17 cellular contexts compared by ENCODE assay signal in the genomic region with DNA sequence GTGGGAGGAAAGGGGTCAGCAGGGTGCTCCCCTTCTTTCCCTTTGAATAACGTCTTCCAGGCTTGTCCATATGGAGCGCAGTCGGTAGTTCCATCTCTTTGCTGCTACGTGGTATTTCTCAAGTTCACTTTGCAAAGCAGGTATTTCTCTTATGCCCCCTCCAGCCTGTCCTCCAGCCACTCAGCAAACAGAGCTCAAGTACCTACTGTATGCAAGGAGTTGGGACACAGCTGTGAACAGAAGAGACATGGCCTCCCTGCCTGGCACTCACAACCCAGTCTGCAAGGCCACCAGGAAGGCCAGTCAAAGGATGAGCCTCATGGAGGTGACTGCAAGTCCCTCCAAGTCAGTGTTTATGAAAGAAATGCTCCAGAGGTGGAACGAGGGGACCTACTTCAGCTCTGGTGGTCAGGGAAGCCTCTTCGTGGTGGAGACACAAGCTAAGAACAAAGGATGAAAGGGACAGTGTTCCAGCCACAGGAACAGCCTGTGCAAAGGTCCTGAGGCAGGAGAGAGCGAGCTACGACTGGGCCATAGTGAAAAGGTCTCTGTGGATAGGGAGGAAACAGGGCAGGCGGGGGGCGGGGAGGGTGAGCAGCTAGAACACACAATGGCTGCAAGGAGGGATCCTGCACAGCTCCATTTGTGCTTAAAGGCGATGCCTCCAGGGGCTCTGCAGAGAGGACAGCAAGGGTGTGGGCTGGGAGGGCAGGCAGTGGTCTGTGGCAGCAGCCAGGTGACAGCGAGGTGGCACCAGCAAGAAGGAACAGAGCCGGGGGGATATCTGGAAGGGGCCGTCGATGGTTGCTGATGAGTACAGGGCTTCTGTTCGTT. TPM values are rescaled to one million over a fixed set of nuclear protein-coding genes. Genes with fewer than 3 reads are reported as not detected.
DNase-seq lines count a peak whose midpoint lies in the region; ATAC-seq and TF ChIP-seq lines count a peak whose summit lies in the region.
"Had no signal": no experiment of that assay in that cellular context is flagged by ENCODE, and none has a peak within 500 bp of the region (broad histone marks: within the 10 kb centered on the region; RNA-seq: fewer than 3 reads in every experiment).

No MANE protein-coding gene starts in this region.

- TF ChIP-seq EP300 in upper lobe of left lung (IDR thresholded peaks at IDR 0.05) = no peak

- H3K4ac ChIP-seq in neuronal stem cell (ENCODE audit: low read length) = no peak overlapping the region

- no peak for DNase-seq in glutamatergic neuron
- no peak for DNase-seq in neuronal stem cell (ENCODE audit: low spot score)
- DNase-seq in upper lobe of left lung = peak in 1 of 2 donors; percentile 59
- DNase-seq in activated naive CD8-positive, alpha-beta T cell treated with anti-CD3 and anti-CD28 coated beads, Interleukin-2, amount 50 U/mL, for 24 hours = no peak
- DNase-seq in islet precursor cell = no peak
- DNase-seq in NCI-H146 treated with DMSO at 0.1 percent for 48 hours (lab: John Stamatoyannopoulos, UW; ENCODE audit: unreplicated experiment) = no peak
- DNase-seq: BE2C; CD4-positive, alpha-beta memory T cell; DMS153; DMS79 treated with DMSO at 0.1 percent for 48 hours; EL; H9 had no signal

- H3K4me3 Mint-ChIP-seq in glutamatergic neuron (ENCODE audit: unreplicated experiment) = no peak overlapping the region
- no peak overlapping the region for H3K4me3 Mint-ChIP-seq in activated naive CD8-positive, alpha-beta T cell treated with anti-CD3 and anti-CD28 coated beads, Interleukin-2, amount 50 U/mL, for 24 hours
- H3K4me3 Mint-ChIP-seq: CD4-positive, alpha-beta memory T cell; GM23338; H9 had no signal

- TF ChIP-seq CTCF in HEK293 (tag by site-specific recombination; IDR thresholded peaks at IDR 0.05) = no peak
- no peak for TF ChIP-seq CTCF in glutamatergic neuron (IDR thresholded peaks at IDR 0.05; ENCODE audit: partially characterized antibody, unreplicated experiment)
- no peak for TF ChIP-seq CTCF in upper lobe of left lung (IDR thresholded peaks at IDR 0.05)

- no CpG with 5 or more reads among the region's 16 CpGs for WGBS in neuronal stem cell (ENCODE audit: extremely low coverage in 2 of 2, insufficient read length in 2 of 2, insufficient replicate concordance in 1 of 2), 2 donors
- WGBS in upper lobe of left lung, 2 donors = 68 to 79% methylated on average over 16 of the region's 16 CpGs

- H3K36me3 Mint-ChIP-seq in glutamatergic neuron (ENCODE audit: unreplicated experiment) = no peaks in the 10 kb centered on the region
- no peaks in the 10 kb centered on the region for H3K36me3 Mint-ChIP-seq in activated naive CD8-positive, alpha-beta T cell treated with anti-CD3 and anti-CD28 coated beads, Interleukin-2, amount 50 U/mL, for 24 hours (ENCODE audit: low read depth)
- H3K36me3 Mint-ChIP-seq: CD4-positive, alpha-beta memory T cell had no signal

- no peak overlapping the region for H2BK5ac ChIP-seq in neuronal stem cell (ENCODE audit: low read length)

- peak overlapping the region; percentile 25 for H3K27ac Mint-ChIP-seq in glutamatergic neuron (ENCODE audit: unreplicated experiment)
- no peak overlapping the region for H3K27ac Mint-ChIP-seq in activated naive CD8-positive, alpha-beta T cell treated with anti-CD3 and anti-CD28 coated beads, Interleukin-2, amount 50 U/mL, for 24 hours
- H3K27ac Mint-ChIP-seq: CD4-positive, alpha-beta memory T cell; GM23338 had no signal

- ATAC-seq in upper lobe of left lung (ENCODE audit: low FRiP score in 2 of 2) (peak; percentile 45 to 56), HG03108 (IDR thresholded peaks at IDR 0.05; ENCODE audit: unreplicated experiment) (no peak)
- ATAC-seq in activated naive CD8-positive, alpha-beta T cell treated with anti-CD3 and anti-CD28 coated beads, Interleukin-2, amount 50 U/mL, for 24 hours = no peak
- ATAC-seq: A549, GM23338 had no signal

- H3K27me3 ChIP-seq in neuronal stem cell (ENCODE audit: control insufficient read depth in 3 of 3, insufficient read depth in 3 of 3, low read depth in 1 of 3, low read length in 3 of 3) (no peaks in the 10 kb centered on the region), upper lobe of left lung (no peaks in the 10 kb centered on the region)

- no peak overlapping the region for H3K23ac ChIP-seq in neuronal stem cell (ENCODE audit: low read depth, low read length, poor library complexity)

- H3K4me2 ChIP-seq in neuronal stem cell (ENCODE audit: insufficient read depth, low read length, poor library complexity, severe bottlenecking) = no peak overlapping the region
- H3K4me2 ChIP-seq: A549, GM23338 had no signal

- no peak overlapping the region for H3K4me3 ChIP-seq in HEK293 (ENCODE audit: low read depth, low read length)
- H3K4me3 ChIP-seq in neuronal stem cell (ENCODE audit: low read length in 2 of 2) = no peak overlapping the region
- H3K4me3 ChIP-seq in upper lobe of left lung = no peak overlapping the region
- H3K4me3 ChIP-seq: A549, GM23338 had no signal

- H3K18ac ChIP-seq in neuronal stem cell (ENCODE audit: low read length) = peak overlapping the region; percentile 80

- no peak overlapping the region for H2BK12ac ChIP-seq in neuronal stem cell (ENCODE audit: low read length)

- no peaks in the 10 kb centered on the region for H3K79me1 ChIP-seq in neuronal stem cell (ENCODE audit: low read depth, low read length)

- no peak overlapping the region for H3K9ac ChIP-seq in neuronal stem cell (ENCODE audit: low read depth, low read length, poor library complexity)

- H4K8ac ChIP-seq in neuronal stem cell (ENCODE audit: low read depth, low read length) = no peak overlapping the region

- H3K36me3 ChIP-seq in HEK293 (ENCODE audit: control insufficient read depth in 2 of 2, insufficient read depth in 1 of 2, low read length in 2 of 2) (no peaks in the 10 kb centered on the region), neuronal stem cell (replicated peaks in 1 of 2; ENCODE audit: control insufficient read depth in 2 of 2, insufficient read depth in 2 of 2, low read length in 2 of 2) (no peaks in the 10 kb centered on the region), upper lobe of left lung (peaks cover 0 to 23% (median 6%) of the 10 kb centered on the region in 4 donors)
- H3K36me3 ChIP-seq: BE2C had no signal

- H2AK5ac ChIP-seq in neuronal stem cell (ENCODE audit: low read depth, low read length) = peak overlapping the region; percentile 71

- no peak for TF ChIP-seq POLR2A in upper lobe of left lung (IDR thresholded peaks at IDR 0.05)

- no peak overlapping the region for H2AFZ ChIP-seq in neuronal stem cell (ENCODE audit: low read length)
- H2AFZ ChIP-seq: GM23338 had no signal

- H3K27ac ChIP-seq in HEK293 (ENCODE audit: extremely low read depth, low read depth, low read length) (no peak overlapping the region), neuronal stem cell (replicated peaks; ENCODE audit: low read length) (no peak overlapping the region), upper lobe of left lung (no peak overlapping the region)
- H3K27ac ChIP-seq: A549, C4-2B had no signal

- H3K4me1 Mint-ChIP-seq in glutamatergic neuron (ENCODE audit: low read depth, unreplicated experiment) = peaks cover 1% of the 10 kb centered on the region
- H3K4me1 Mint-ChIP-seq in activated naive CD8-positive, alpha-beta T cell treated with anti-CD3 and anti-CD28 coated beads, Interleukin-2, amount 50 U/mL, for 24 hours = no peaks in the 10 kb centered on the region
- H3K4me1 Mint-ChIP-seq: CD4-positive, alpha-beta memory T cell; H9 had no signal

- H4K91ac ChIP-seq in neuronal stem cell (ENCODE audit: low read depth, low read length, poor library complexity) = no peak overlapping the region

- H3K9me3 Mint-ChIP-seq in glutamatergic neuron (ENCODE audit: unreplicated experiment) = peaks cover 1% of the 10 kb centered on the region
- H3K9me3 Mint-ChIP-seq in activated naive CD8-positive, alpha-beta T cell treated with anti-CD3 and anti-CD28 coated beads, Interleukin-2, amount 50 U/mL, for 24 hours = no peaks in the 10 kb centered on the region
- H3K9me3 Mint-ChIP-seq: GM23338, H9 had no signal

- H3K27me3 Mint-ChIP-seq in glutamatergic neuron (ENCODE audit: unreplicated experiment) = peaks cover 6% of the 10 kb centered on the region
- H3K27me3 Mint-ChIP-seq in activated naive CD8-positive, alpha-beta T cell treated with anti-CD3 and anti-CD28 coated beads, Interleukin-2, amount 50 U/mL, for 24 hours = peaks cover 17% of the 10 kb centered on the region

- H3K9me3 ChIP-seq in HEK293 (ENCODE audit: control insufficient read depth, insufficient read depth, low read depth, low read length) = no peaks in the 10 kb centered on the region
- no peaks in the 10 kb centered on the region for H3K9me3 ChIP-seq in neuronal stem cell (replicated peaks in 1 of 2; ENCODE audit: control insufficient read depth in 2 of 2, insufficient read depth in 1 of 2, low read depth in 1 of 2, low read length in 2 of 2)
- no peaks in the 10 kb centered on the region for H3K9me3 ChIP-seq in upper lobe of left lung
- H3K9me3 ChIP-seq: A549, BE2C had no signal

- POLR2A ChIA-PET in HEK293 (lab: Yijun Ruan, JAX) = no interaction called here

- CTCF ChIA-PET in HEK293 (lab: Yijun Ruan, JAX) = interaction anchor here (0.6 kb wide), 2 partner anchors 66 to 98 kb away, joined by 3 read pairs; no protein-coding TSS in a partner anchor

- H3K4me1 ChIP-seq in HEK293 (ENCODE audit: control insufficient read depth, insufficient read depth, low read length) = no peaks in the 10 kb centered on the region
- no peaks in the 10 kb centered on the region for H3K4me1 ChIP-seq in neuronal stem cell (ENCODE audit: control insufficient read depth in 2 of 2, insufficient read depth in 1 of 2, low read depth in 1 of 2, low read length in 2 of 2)
- H3K4me1 ChIP-seq in upper lobe of left lung = peaks cover 0 to 7% (median 0%) of the 10 kb centered on the region in 4 donors
- H3K4me1 ChIP-seq: A549, BE2C had no signal

- H2BK120ac ChIP-seq in neuronal stem cell (ENCODE audit: low read depth, low read length) = no peak overlapping the region

- no peak overlapping the region for H2BK15ac ChIP-seq in neuronal stem cell (ENCODE audit: low read length)

- H3K14ac ChIP-seq in neuronal stem cell (ENCODE audit: low read length) = peak overlapping the region; percentile 63

TF ChIP-seq in HEK293, 187 proteins besides CTCF, POLR2A, EP300 and RAD21 (continues in another document):
- TF ChIP-seq ZNF324 (tag by site-specific recombination; IDR thresholded peaks at IDR 0.05) = no peak

RNA-seq across cellular contexts. Expression of gene PPL, which starts 32.6 kb away (rescaled TPM):
- total RNA-seq in glutamatergic neuron (ENCODE audit: unreplicated experiment) = 4.7 TPM
- polyA plus RNA-seq in neuronal stem cell (2013, experiment 1 of 2) = 0.82 TPM
- 0.98 TPM for polyA plus RNA-seq in neuronal stem cell (2013, experiment 2 of 2)
- 100 to 1,000 TPM in 5 of 6 donors, 10 to 100 TPM in 1; 72.7 to 156 (median 132) TPM for total RNA-seq in upper lobe of left lung
- total RNA-seq: CD4-positive, alpha-beta memory T cell had no signal

RNA-seq across cellular contexts. Expression of gene SEC14L5, which starts 53.8 kb away (rescaled TPM):
- total RNA-seq in glutamatergic neuron (ENCODE audit: unreplicated experiment) (3.1 TPM), upper lobe of left lung (1 to 10 TPM in 1 of 6 donors, under 1 TPM in 4, not detected in 1; 0.20 to 1.7 (median 0.49) TPM)
- polyA plus RNA-seq in neuronal stem cell (2013, experiment 1 of 2) = 0.11 TPM
- polyA plus RNA-seq in neuronal stem cell (2013, experiment 2 of 2) = 0.08 TPM
- total RNA-seq: CD4-positive, alpha-beta memory T cell had no signal
- polyA plus RNA-seq: CD4-positive, alpha-beta memory T cell had no signal

RNA-seq across cellular contexts. Expression of gene UBN1, which starts 57.0 kb away (rescaled TPM):
- total RNA-seq in glutamatergic neuron (ENCODE audit: unreplicated experiment) (34.3 TPM), upper lobe of left lung (10 to 100 TPM; 35.7 to 49.2 (median 38.8) TPM)
- 23.1 TPM for polyA plus RNA-seq in neuronal stem cell (2013, experiment 1 of 2)
- polyA plus RNA-seq in neuronal stem cell (2013, experiment 2 of 2) = 23.3 TPM

RNA-seq across cellular contexts. Expression of gene GLYR1, which starts 57.2 kb away (rescaled TPM):
- total RNA-seq in glutamatergic neuron (ENCODE audit: unreplicated experiment) (133 TPM), upper lobe of left lung (100 to 1,000 TPM in 1 of 6 donors, 10 to 100 TPM in 5; 67.8 to 110 (median 90.6) TPM)
- 45.6 TPM for polyA plus RNA-seq in neuronal stem cell (2013, experiment 1 of 2)
- 46.1 TPM for polyA plus RNA-seq in neuronal stem cell (2013, experiment 2 of 2)

Comparison
In these comparisons a context has a peak if more than half of its experiments do, and no peak if none do; other contexts are left out.
1. ATAC-seq: peak in upper lobe of left lung (2 of 2); none in HG03108 (single experiment) and activated naive CD8-positive, alpha-beta T cell treated with anti-CD3 and anti-CD28 coated beads, Interleukin-2, amount 50 U/mL, for 24 hours (single experiment).
2. RNA of gene PPL, which starts 32.6 kb away (total RNA-seq): 72.7 to 156 TPM in upper lobe of left lung; 4.7 TPM in glutamatergic neuron (single experiment); every median in the first group is over 10 times any median in the second.